ENCODE assay signal across 25 cellular contexts in genomic region chr7:45700556-45700955, GRCh38.
DNase-seq lines count a peak whose midpoint lies in the region; ATAC-seq and TF ChIP-seq lines count a peak whose summit lies in the region.
"Had no signal": no experiment of that assay in that cellular context is flagged by ENCODE, and none has a peak within 500 bp of the region (broad histone marks: within the 10 kb centered on the region; RNA-seq: fewer than 3 reads in every experiment).

No MANE protein-coding gene starts in this region.

- H3K9ac ChIP-seq in endodermal cell (ENCODE audit: extremely low read depth, low read length, poor library complexity, severe bottlenecking), result no peak overlapping the region
- H3K9ac ChIP-seq: BLaER1 treated with 17β-estradiol and CSF1 and Interleukin-3, amounts not matched to agents 10 nM and 100 nM had no signal

- no peaks in the 10 kb centered on the region for H3K4me1 Mint-ChIP-seq in endodermal cell
- H3K4me1 Mint-ChIP-seq: activated CD4-positive, alpha-beta T cell treated with anti-CD3 and anti-CD28 coated beads, Interleukin-2, amount 10 ng/mL, durations not matched to agents 7 days and 5 days; activated naive CD8-positive, alpha-beta T cell treated with anti-CD3 and anti-CD28 coated beads for 36 hours; activated T-helper 17 cell treated with anti-CD3 and anti-CD28 coated beads, Interleukin-2, amount 50 U/mL, for 72 hours had no signal

- no peaks in the 10 kb centered on the region for H3K27me3 ChIP-seq in adrenal gland
- no peaks in the 10 kb centered on the region for H3K27me3 ChIP-seq in endodermal cell (ENCODE audit: control insufficient read depth, insufficient read depth, low read length, poor library complexity, severe bottlenecking)
- H3K27me3 ChIP-seq in sigmoid colon, result peaks cover 0 to 24% (median 0%) of the 10 kb centered on the region in 3 donors
- H3K27me3 ChIP-seq: BLaER1 treated with 17β-estradiol and CSF1 and Interleukin-3, amounts not matched to agents 10 nM and 100 nM; colonic mucosa; esophagus muscularis mucosa had no signal

- H3K9me3 ChIP-seq in adrenal gland (replicated peaks in 1 of 3) (no peaks in the 10 kb centered on the region), endodermal cell (ENCODE audit: control insufficient read depth, low read length) (no peaks in the 10 kb centered on the region), sigmoid colon (no peaks in the 10 kb centered on the region)
- H3K9me3 ChIP-seq: BLaER1 treated with 17β-estradiol and CSF1 and Interleukin-3, amounts not matched to agents 10 nM and 100 nM; colonic mucosa; esophagus muscularis mucosa; HAP-1; thoracic aorta had no signal

- no peak overlapping the region for H3K4me3 ChIP-seq in adrenal gland
- no peak overlapping the region for H3K4me3 ChIP-seq in endodermal cell (ENCODE audit: low read length)
- H3K4me3 ChIP-seq in sigmoid colon, result no peak overlapping the region
- H3K4me3 ChIP-seq: BLaER1 treated with 17β-estradiol and CSF1 and Interleukin-3, amounts not matched to agents 10 nM and 100 nM; colonic mucosa; esophagus muscularis mucosa; HAP-1; thoracic aorta had no signal

- TF ChIP-seq EP300 in sigmoid colon (IDR thresholded peaks at IDR 0.05), result no peak

- TF ChIP-seq POLR2A in adrenal gland (IDR thresholded peaks at IDR 0.05) (no peak), sigmoid colon (IDR thresholded peaks at IDR 0.05) (no peak)

- no peaks in the 10 kb centered on the region for H3K27me3 Mint-ChIP-seq in endodermal cell (ENCODE audit: insufficient read depth)
- H3K27me3 Mint-ChIP-seq: activated CD4-positive, alpha-beta T cell treated with anti-CD3 and anti-CD28 coated beads, Interleukin-2, amount 10 ng/mL, durations not matched to agents 7 days and 5 days had no signal

- H3K27ac Mint-ChIP-seq in endodermal cell, result no peak overlapping the region
- H3K27ac Mint-ChIP-seq: activated CD4-positive, alpha-beta T cell treated with anti-CD3 and anti-CD28 coated beads, Interleukin-2, amount 10 ng/mL, durations not matched to agents 7 days and 5 days; activated naive CD8-positive, alpha-beta T cell treated with anti-CD3 and anti-CD28 coated beads for 36 hours; activated T-helper 17 cell treated with anti-CD3 and anti-CD28 coated beads, Interleukin-2, amount 50 U/mL, for 72 hours; T-helper 2 cell treated with Interferon-gamma antibody and Interleukin-4, amounts not matched to agents 5 μg/mL and 100 μg/mL, for 36 hours had no signal

- peak in 4 of 7 donors; percentile 43 to 74 (median 48) for DNase-seq in adrenal gland
- peak; percentile 17 for DNase-seq in endodermal cell
- DNase-seq in islet precursor cell, result peak; percentile 37
- peak; percentile 75 for DNase-seq in sigmoid colon
- DNase-seq in GM19240 (ENCODE audit: insufficient read length, low spot score), result no peak
- DNase-seq in NCI-H1092 (lab: John Stamatoyannopoulos, UW), result no peak
- no peak for DNase-seq in NCI-H1092 treated with DMSO at 0.1 percent for 48 hours (lab: John Stamatoyannopoulos, UW)
- DNase-seq: activated CD4-positive, alpha-beta T cell treated with anti-CD3 and anti-CD28 coated beads, Interleukin-2, amount 10 ng/mL, durations not matched to agents 7 days and 5 days; activated naive CD8-positive, alpha-beta T cell treated with anti-CD3 and anti-CD28 coated beads for 36 hours; DND-41; mesenchymal stem cell; NCI-H1930; RPMI8226; stimulated activated CD4-positive, alpha-beta T cell treated with anti-CD3 and anti-CD28 coated beads, Interleukin-12 subunit alpha, Interleukin-12 subunit beta, amount 100 ng/mL, for 4 hours; stimulated activated CD4-positive, alpha-beta T cell treated with anti-CD3 and anti-CD28 coated beads, Interleukin-4, amount 100 ng/mL, for 4 hours; stimulated activated naive CD4-positive, alpha-beta T cell had no signal

- H3K27ac ChIP-seq in adrenal gland, result peak overlapping the region in 1 of 5 donors; percentile 68
- no peak overlapping the region for H3K27ac ChIP-seq in endodermal cell (ENCODE audit: low read depth, low read length)
- H3K27ac ChIP-seq in sigmoid colon, result peak overlapping the region in 1 of 4 donors; percentile 12
- H3K27ac ChIP-seq: BLaER1 treated with 17β-estradiol and CSF1 and Interleukin-3, amounts not matched to agents 10 nM and 100 nM; colonic mucosa; thoracic aorta; VCaP had no signal

- 6 to 26% (median 23%) methylated on average over 2 of the region's 2 CpGs for WGBS in adrenal gland, 4 donors
- 67 to 70% methylated on average over 1 to 2 of the region's 2 CpGs for WGBS in endodermal cell (ENCODE audit: insufficient coverage in 1 of 2, insufficient read length in 1 of 2), 2 experiments
- WGBS in sigmoid colon, 2 donors, result 48 to 58% methylated on average over 2 of the region's 2 CpGs

- H3K4me1 ChIP-seq in adrenal gland (replicated peaks in 1 of 2) (peaks cover 9 to 10% of the 10 kb centered on the region in 2 donors), endodermal cell (ENCODE audit: control insufficient read depth, insufficient read depth, low read length) (no peaks in the 10 kb centered on the region), sigmoid colon (no peaks in the 10 kb centered on the region)
- H3K4me1 ChIP-seq: colonic mucosa, HAP-1 had no signal

- H3K4me3 Mint-ChIP-seq in endodermal cell, result no peak overlapping the region
- H3K4me3 Mint-ChIP-seq: activated CD4-positive, alpha-beta T cell treated with anti-CD3 and anti-CD28 coated beads, Interleukin-2, amount 10 ng/mL, durations not matched to agents 7 days and 5 days; activated naive CD8-positive, alpha-beta T cell treated with anti-CD3 and anti-CD28 coated beads for 36 hours; activated T-helper 17 cell treated with anti-CD3 and anti-CD28 coated beads, Interleukin-2, amount 50 U/mL, for 72 hours; T-helper 2 cell treated with Interferon-gamma antibody and Interleukin-4, amounts not matched to agents 5 μg/mL and 100 μg/mL, for 36 hours had no signal

- no peaks in the 10 kb centered on the region for H3K36me3 ChIP-seq in adrenal gland (replicated peaks in 1 of 2)
- no peaks in the 10 kb centered on the region for H3K36me3 ChIP-seq in endodermal cell (ENCODE audit: control insufficient read depth, insufficient read depth, low read length)
- no peaks in the 10 kb centered on the region for H3K36me3 ChIP-seq in sigmoid colon
- H3K36me3 ChIP-seq: BLaER1 treated with 17β-estradiol and CSF1 and Interleukin-3, amounts not matched to agents 10 nM and 100 nM; colonic mucosa; esophagus muscularis mucosa; HAP-1; thoracic aorta had no signal

- TF ChIP-seq CTCF in adrenal gland (IDR thresholded peaks at IDR 0.05), result no peak
- no peak for TF ChIP-seq CTCF in endodermal cell (conservative IDR thresholded peaks at IDR 0.05)
- no peak for TF ChIP-seq CTCF in sigmoid colon (IDR thresholded peaks at IDR 0.05)

- intact Hi-C loops in adrenal gland (cut with DNase I) (no loop called here), sigmoid colon (cut with DNase I) (no loop called here)

- no peaks in the 10 kb centered on the region for H3K36me3 Mint-ChIP-seq in endodermal cell (ENCODE audit: low read depth)
- H3K36me3 Mint-ChIP-seq: activated naive CD8-positive, alpha-beta T cell treated with anti-CD3 and anti-CD28 coated beads for 36 hours had no signal

- no peak for ATAC-seq in HG02885 (IDR thresholded peaks at IDR 0.05; ENCODE audit: poor library complexity, unreplicated experiment)
- ATAC-seq: activated T-helper 17 cell treated with anti-CD3 and anti-CD28 coated beads, Interleukin-2, amount 50 U/mL, for 72 hours had no signal

- H3K9me3 Mint-ChIP-seq in endodermal cell, result no peaks in the 10 kb centered on the region
- H3K9me3 Mint-ChIP-seq: activated CD4-positive, alpha-beta T cell treated with anti-CD3 and anti-CD28 coated beads, Interleukin-2, amount 10 ng/mL, durations not matched to agents 7 days and 5 days; activated naive CD8-positive, alpha-beta T cell treated with anti-CD3 and anti-CD28 coated beads for 36 hours; activated T-helper 17 cell treated with anti-CD3 and anti-CD28 coated beads, Interleukin-2, amount 50 U/mL, for 72 hours; T-helper 2 cell treated with Interferon-gamma antibody and Interleukin-4, amounts not matched to agents 5 μg/mL and 100 μg/mL, for 36 hours had no signal

Comparison
In these comparisons a context has a peak if more than half of its experiments do, and no peak if none do; other contexts are left out.
1. DNase-seq: peak in adrenal gland (4 of 7), endodermal cell (single experiment), islet precursor cell (single experiment) and sigmoid colon (single experiment); none in GM19240 (single experiment), NCI-H1092 (single experiment) and NCI-H1092 treated with DMSO at 0.1 percent for 48 hours (single experiment).